Comparison of ENCODE assay signal across 14 cellular contexts in genomic region chr19:1790054-1790762, GRCh38. TPM values are rescaled to one million over a fixed set of nuclear protein-coding genes. Genes with fewer than 3 reads are reported as not detected.
"Had no signal": no experiment of that assay in that cellular context is flagged by ENCODE, and none has a peak within 500 bp of the region (broad histone marks: within the 10 kb centered on the region; RNA-seq: fewer than 3 reads in every experiment).

No MANE protein-coding gene starts in this region.

- H3K4me3 ChIP-seq: lung, pancreas, tibial nerve had no signal

- H3K27ac ChIP-seq: gastrocnemius medialis, pancreas, tibial nerve, vagina had no signal

- H3K27me3 ChIP-seq: vagina had no signal

- H3K4me1 ChIP-seq: gastrocnemius medialis had no signal

- ATAC-seq: gastrocnemius medialis had no signal

- H3K27ac Mint-ChIP-seq: T-helper 2 cell treated with Interferon-gamma antibody and Interleukin-4, amounts not matched to agents 5 μg/mL and 100 μg/mL, for 36 hours had no signal

- H3K36me3 ChIP-seq: gastrocnemius medialis, heart right ventricle, pancreas, tibial nerve, vagina had no signal

- H3K9me3 ChIP-seq: gastrocnemius medialis, pancreas, tibial nerve, vagina had no signal

- H3K4me3 Mint-ChIP-seq: T-helper 2 cell treated with Interferon-gamma antibody and Interleukin-4, amounts not matched to agents 5 μg/mL and 100 μg/mL, for 36 hours had no signal

- H3K9me3 Mint-ChIP-seq: T-helper 2 cell treated with Interferon-gamma antibody and Interleukin-4, amounts not matched to agents 5 μg/mL and 100 μg/mL, for 36 hours had no signal

- DNase-seq: activated CD4-positive, alpha-beta T cell treated with anti-CD3 and anti-CD28 coated beads, Interleukin-2, amount 50 U/mL, for 1 hour; gastrocnemius medialis; heart right ventricle; kidney glomerular epithelial cell; stimulated activated CD4-positive, alpha-beta T cell treated with anti-CD3 and anti-CD28 coated beads, Interleukin-4, amount 100 ng/mL, for 4 hours; substantia nigra had no signal

RNA-seq across cellular contexts. Expression of gene ONECUT3, which starts 36.9 kb away (rescaled TPM):
- total RNA-seq: activated CD8-positive, alpha-beta memory T cell treated with anti-CD3 and anti-CD28 coated beads for 36 hours; cardiac septum; gastrocnemius medialis; heart right ventricle; lung; skeletal muscle tissue; tibial nerve; vagina had no signal
